1 cellular context compared by ENCODE assay signal in the genomic region with DNA sequence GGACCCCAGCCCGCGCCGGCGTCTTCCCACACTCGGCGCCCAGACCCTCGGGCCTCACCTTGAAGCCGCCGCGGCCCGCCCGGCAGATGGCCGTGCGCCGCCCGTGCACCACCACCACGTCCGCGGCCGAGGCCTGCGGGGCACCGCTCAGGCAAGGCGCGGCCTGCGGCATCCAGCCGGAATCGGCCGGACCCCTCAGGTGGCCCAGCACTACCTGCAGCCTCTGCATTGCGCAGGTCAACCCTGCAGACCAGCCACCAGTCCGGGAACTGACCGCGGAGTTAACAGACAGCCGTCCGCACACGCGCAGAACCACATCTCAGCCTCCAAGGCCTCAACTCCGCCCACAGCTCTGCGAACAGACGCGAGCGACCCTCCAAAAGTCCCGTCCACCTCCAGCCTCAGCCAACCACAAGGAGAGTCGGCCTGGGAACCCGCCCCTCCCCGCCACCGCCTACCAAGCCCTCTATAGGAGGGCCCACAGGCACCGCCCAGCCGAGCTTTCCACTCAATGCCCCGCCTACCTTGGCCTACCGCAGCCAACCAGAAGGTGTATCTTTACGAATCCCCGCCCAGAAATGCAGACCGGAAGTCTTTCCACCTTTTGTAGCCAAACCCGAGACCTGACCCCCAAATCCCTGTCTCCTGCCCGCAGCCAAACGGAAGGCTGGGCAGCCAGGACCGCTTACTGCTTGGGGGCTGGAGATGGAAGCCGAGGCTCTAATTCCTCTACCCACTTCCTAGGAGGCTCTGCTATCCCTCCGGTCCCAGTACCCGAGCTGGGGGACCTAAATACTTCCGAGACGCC.
TF ChIP-seq lines count a peak whose summit lies in the region.

A gene with protein sequence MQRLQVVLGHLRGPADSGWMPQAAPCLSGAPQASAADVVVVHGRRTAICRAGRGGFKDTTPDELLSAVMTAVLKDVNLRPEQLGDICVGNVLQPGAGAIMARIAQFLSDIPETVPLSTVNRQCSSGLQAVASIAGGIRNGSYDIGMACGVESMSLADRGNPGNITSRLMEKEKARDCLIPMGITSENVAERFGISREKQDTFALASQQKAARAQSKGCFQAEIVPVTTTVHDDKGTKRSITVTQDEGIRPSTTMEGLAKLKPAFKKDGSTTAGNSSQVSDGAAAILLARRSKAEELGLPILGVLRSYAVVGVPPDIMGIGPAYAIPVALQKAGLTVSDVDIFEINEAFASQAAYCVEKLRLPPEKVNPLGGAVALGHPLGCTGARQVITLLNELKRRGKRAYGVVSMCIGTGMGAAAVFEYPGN (minus strand): TSS at position 321 of the 808 bp plus-strand sequence. CDS start 92 bp downstream, at position 229.

TF ChIP-seq in WTC11, 78 proteins besides CTCF, POLR2A, EP300 and RAD21 (continued from another document):
- TF ChIP-seq, protein P1, sequence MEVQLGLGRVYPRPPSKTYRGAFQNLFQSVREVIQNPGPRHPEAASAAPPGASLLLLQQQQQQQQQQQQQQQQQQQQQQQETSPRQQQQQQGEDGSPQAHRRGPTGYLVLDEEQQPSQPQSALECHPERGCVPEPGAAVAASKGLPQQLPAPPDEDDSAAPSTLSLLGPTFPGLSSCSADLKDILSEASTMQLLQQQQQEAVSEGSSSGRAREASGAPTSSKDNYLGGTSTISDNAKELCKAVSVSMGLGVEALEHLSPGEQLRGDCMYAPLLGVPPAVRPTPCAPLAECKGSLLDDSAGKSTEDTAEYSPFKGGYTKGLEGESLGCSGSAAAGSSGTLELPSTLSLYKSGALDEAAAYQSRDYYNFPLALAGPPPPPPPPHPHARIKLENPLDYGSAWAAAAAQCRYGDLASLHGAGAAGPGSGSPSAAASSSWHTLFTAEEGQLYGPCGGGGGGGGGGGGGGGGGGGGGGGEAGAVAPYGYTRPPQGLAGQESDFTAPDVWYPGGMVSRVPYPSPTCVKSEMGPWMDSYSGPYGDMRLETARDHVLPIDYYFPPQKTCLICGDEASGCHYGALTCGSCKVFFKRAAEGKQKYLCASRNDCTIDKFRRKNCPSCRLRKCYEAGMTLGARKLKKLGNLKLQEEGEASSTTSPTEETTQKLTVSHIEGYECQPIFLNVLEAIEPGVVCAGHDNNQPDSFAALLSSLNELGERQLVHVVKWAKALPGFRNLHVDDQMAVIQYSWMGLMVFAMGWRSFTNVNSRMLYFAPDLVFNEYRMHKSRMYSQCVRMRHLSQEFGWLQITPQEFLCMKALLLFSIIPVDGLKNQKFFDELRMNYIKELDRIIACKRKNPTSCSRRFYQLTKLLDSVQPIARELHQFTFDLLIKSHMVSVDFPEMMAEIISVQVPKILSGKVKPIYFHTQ (CRISPR knock-in tag; IDR thresholded peaks at IDR 0.05), result no peak
- TF ChIP-seq, protein P2, sequence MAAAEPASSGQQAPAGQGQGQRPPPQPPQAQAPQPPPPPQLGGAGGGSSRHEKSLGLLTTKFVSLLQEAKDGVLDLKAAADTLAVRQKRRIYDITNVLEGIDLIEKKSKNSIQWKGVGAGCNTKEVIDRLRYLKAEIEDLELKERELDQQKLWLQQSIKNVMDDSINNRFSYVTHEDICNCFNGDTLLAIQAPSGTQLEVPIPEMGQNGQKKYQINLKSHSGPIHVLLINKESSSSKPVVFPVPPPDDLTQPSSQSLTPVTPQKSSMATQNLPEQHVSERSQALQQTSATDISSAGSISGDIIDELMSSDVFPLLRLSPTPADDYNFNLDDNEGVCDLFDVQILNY (CRISPR knock-in tag; IDR thresholded peaks at IDR 0.05), result peak; percentile 59
- TF ChIP-seq, protein P3, sequence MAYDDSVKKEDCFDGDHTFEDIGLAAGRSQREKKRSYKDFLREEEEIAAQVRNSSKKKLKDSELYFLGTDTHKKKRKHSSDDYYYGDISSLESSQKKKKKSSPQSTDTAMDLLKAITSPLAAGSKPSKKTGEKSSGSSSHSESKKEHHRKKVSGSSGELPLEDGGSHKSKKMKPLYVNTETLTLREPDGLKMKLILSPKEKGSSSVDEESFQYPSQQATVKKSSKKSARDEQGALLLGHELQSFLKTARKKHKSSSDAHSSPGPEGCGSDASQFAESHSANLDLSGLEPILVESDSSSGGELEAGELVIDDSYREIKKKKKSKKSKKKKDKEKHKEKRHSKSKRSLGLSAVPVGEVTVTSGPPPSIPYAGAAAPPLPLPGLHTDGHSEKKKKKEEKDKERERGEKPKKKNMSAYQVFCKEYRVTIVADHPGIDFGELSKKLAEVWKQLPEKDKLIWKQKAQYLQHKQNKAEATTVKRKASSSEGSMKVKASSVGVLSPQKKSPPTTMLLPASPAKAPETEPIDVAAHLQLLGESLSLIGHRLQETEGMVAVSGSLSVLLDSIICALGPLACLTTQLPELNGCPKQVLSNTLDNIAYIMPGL (CRISPR knock-in tag; IDR thresholded peaks at IDR 0.05), result peak; percentile 60; the same call in 1 of the 2 replicates
- TF ChIP-seq MXD4 (CRISPR knock-in tag; IDR thresholded peaks at IDR 0.05; ENCODE audit: borderline replicate concordance) (no peak), TEAD1 (CRISPR knock-in tag; IDR thresholded peaks at IDR 0.05) (peak; percentile 38; the same call in 1 of the 2 replicates), ELF4 (CRISPR knock-in tag; IDR thresholded peaks at IDR 0.05; ENCODE audit: low read depth) (no peak), ZNF263 (CRISPR knock-in tag; IDR thresholded peaks at IDR 0.05; ENCODE audit: low read depth) (no peak), ESRRA (CRISPR knock-in tag; IDR thresholded peaks at IDR 0.05; ENCODE audit: borderline replicate concordance) (no peak)
- TF ChIP-seq, protein P4, sequence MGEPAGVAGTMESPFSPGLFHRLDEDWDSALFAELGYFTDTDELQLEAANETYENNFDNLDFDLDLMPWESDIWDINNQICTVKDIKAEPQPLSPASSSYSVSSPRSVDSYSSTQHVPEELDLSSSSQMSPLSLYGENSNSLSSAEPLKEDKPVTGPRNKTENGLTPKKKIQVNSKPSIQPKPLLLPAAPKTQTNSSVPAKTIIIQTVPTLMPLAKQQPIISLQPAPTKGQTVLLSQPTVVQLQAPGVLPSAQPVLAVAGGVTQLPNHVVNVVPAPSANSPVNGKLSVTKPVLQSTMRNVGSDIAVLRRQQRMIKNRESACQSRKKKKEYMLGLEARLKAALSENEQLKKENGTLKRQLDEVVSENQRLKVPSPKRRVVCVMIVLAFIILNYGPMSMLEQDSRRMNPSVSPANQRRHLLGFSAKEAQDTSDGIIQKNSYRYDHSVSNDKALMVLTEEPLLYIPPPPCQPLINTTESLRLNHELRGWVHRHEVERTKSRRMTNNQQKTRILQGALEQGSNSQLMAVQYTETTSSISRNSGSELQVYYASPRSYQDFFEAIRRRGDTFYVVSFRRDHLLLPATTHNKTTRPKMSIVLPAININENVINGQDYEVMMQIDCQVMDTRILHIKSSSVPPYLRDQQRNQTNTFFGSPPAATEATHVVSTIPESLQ (CRISPR knock-in tag; IDR thresholded peaks at IDR 0.05), result no peak
- TF ChIP-seq, protein P5, sequence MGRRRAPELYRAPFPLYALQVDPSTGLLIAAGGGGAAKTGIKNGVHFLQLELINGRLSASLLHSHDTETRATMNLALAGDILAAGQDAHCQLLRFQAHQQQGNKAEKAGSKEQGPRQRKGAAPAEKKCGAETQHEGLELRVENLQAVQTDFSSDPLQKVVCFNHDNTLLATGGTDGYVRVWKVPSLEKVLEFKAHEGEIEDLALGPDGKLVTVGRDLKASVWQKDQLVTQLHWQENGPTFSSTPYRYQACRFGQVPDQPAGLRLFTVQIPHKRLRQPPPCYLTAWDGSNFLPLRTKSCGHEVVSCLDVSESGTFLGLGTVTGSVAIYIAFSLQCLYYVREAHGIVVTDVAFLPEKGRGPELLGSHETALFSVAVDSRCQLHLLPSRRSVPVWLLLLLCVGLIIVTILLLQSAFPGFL (CRISPR knock-in tag; IDR thresholded peaks at IDR 0.05; ENCODE audit: borderline replicate concordance), result no peak
